In the genomic region with DNA sequence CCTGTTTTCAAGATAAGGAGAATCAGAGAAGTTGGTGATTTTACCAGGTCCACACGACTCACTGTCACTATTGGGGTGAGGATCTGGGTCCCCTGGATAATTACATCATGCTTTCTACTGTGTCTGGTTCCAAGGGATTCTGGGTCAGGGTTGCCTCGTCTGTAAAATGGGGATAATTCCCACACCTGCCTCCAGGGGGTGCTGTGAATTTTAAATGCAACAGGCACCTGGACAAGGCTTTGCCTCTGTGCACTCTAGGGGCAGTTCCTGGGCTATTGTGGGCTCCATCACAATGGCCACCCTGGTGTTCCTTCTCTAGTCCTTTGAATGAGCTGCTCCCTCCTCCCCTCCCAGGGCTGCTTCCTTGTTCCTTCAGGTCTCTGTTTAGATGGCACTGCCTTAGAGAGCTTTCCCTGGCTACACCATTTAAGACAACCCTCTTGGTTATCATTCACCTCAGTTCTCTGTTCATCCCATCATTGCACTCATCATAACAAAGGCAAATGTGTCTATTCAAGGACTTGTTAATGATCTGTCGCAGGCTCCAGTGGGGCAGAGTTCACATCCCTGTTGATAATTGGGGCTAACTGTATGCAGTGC, we compare ENCODE assay signal across 8 cellular contexts.
A peak's percentile ranks its signal among the peaks of the same experiment; 100 is the strongest.
DNase-seq lines count a peak whose midpoint lies in the region; ATAC-seq and TF ChIP-seq lines count a peak whose summit lies in the region.

No MANE protein-coding gene starts in this region.

- no peak overlapping the region for H3K4me2 ChIP-seq in mesenchymal stem cell (ENCODE audit: low read length, poor library complexity, severe bottlenecking)

- H3K27me3 ChIP-seq in mesenchymal stem cell (ENCODE audit: control insufficient read depth in 1 of 2, insufficient read depth in 1 of 2, low read length in 2 of 2) (peaks cover 0 to 58% of the 10 kb centered on the region in 2 experiments), suprapubic skin (no peaks in the 10 kb centered on the region)

- H3K27me3 Mint-ChIP-seq in HFFc6 (ENCODE audit: insufficient read depth) (peaks cover 24% of the 10 kb centered on the region), chondrocyte (ENCODE audit: low read depth) (no peaks in the 10 kb centered on the region)
- no peaks in the 10 kb centered on the region for H3K27me3 Mint-ChIP-seq in T-helper 2 cell treated with Interferon-gamma antibody and Interleukin-4, amounts not matched to agents 5 μg/mL and 100 μg/mL, for 36 hours (ENCODE audit: low read depth)

- H3K23ac ChIP-seq in mesenchymal stem cell (ENCODE audit: low read length in 2 of 2) = no peak overlapping the region

- H2AK5ac ChIP-seq in mesenchymal stem cell (ENCODE audit: low read length, severe bottlenecking) = no peak overlapping the region

- H3K4me1 Mint-ChIP-seq in HFFc6 (ENCODE audit: low read depth) = no peaks in the 10 kb centered on the region
- H3K4me1 Mint-ChIP-seq in T-helper 2 cell treated with Interferon-gamma antibody and Interleukin-4, amounts not matched to agents 5 μg/mL and 100 μg/mL, for 36 hours (ENCODE audit: low read depth) = no peaks in the 10 kb centered on the region
- H3K4me1 Mint-ChIP-seq in chondrocyte (ENCODE audit: low read depth) = peaks cover 17% of the 10 kb centered on the region

- in situ Hi-C loops in Caki2 (cut with HindIII; ENCODE audit: low pct_unique_long_range_greater_than_20kb, low sequenced_read_pairs) = no loop called here

- H4K91ac ChIP-seq in mesenchymal stem cell (ENCODE audit: low read length) = no peak overlapping the region

- no peaks in the 10 kb centered on the region for H3K36me3 ChIP-seq in mesenchymal stem cell (ENCODE audit: control insufficient read depth in 1 of 2, insufficient read depth in 2 of 2, low read depth in 1 of 2, low read length in 2 of 2)
- H3K36me3 ChIP-seq in suprapubic skin = no peaks in the 10 kb centered on the region

- H3K4me3 ChIP-seq in mesenchymal stem cell (ENCODE audit: insufficient read depth in 1 of 2, low read depth in 1 of 2, low read length in 2 of 2) (no peak overlapping the region), suprapubic skin (no peak overlapping the region)

- no peak overlapping the region for H3K9ac ChIP-seq in mesenchymal stem cell (ENCODE audit: low read length)

- H3K79me1 ChIP-seq in mesenchymal stem cell (replicated peaks; ENCODE audit: low read length, poor library complexity, severe bottlenecking) = no peaks in the 10 kb centered on the region

- no peak overlapping the region for H3K18ac ChIP-seq in mesenchymal stem cell (ENCODE audit: low read depth in 1 of 2, low read length in 2 of 2)

- no peaks in the 10 kb centered on the region for H3K9me3 ChIP-seq in mesenchymal stem cell (ENCODE audit: control insufficient read depth, low read length)
- H3K9me3 ChIP-seq in suprapubic skin = no peaks in the 10 kb centered on the region

- no peak overlapping the region for H2BK15ac ChIP-seq in mesenchymal stem cell (ENCODE audit: low read depth, poor library complexity, severe bottlenecking)

- H3K9me3 Mint-ChIP-seq in HFFc6 (no peaks in the 10 kb centered on the region), chondrocyte (ENCODE audit: low read depth) (no peaks in the 10 kb centered on the region)
- H3K9me3 Mint-ChIP-seq in T-helper 2 cell treated with Interferon-gamma antibody and Interleukin-4, amounts not matched to agents 5 μg/mL and 100 μg/mL, for 36 hours = no peaks in the 10 kb centered on the region

- H2BK120ac ChIP-seq in mesenchymal stem cell (ENCODE audit: low read depth, low read length) = no peak overlapping the region

- H3K36me3 Mint-ChIP-seq in HFFc6 (ENCODE audit: low read depth) = no peaks in the 10 kb centered on the region
- H3K36me3 Mint-ChIP-seq in T-helper 2 cell treated with Interferon-gamma antibody and Interleukin-4, amounts not matched to agents 5 μg/mL and 100 μg/mL, for 36 hours (ENCODE audit: low read depth) = no peaks in the 10 kb centered on the region
- no peaks in the 10 kb centered on the region for H3K36me3 Mint-ChIP-seq in chondrocyte (ENCODE audit: low read depth)

- H3K4me1 ChIP-seq in mesenchymal stem cell (ENCODE audit: control insufficient read depth, insufficient read depth, low read depth, low read length) (peaks cover 5% of the 10 kb centered on the region), suprapubic skin (no peaks in the 10 kb centered on the region)

- no peak overlapping the region for H3K14ac ChIP-seq in mesenchymal stem cell (ENCODE audit: low read length in 2 of 2)

- no peak for TF ChIP-seq EP300 in suprapubic skin (IDR thresholded peaks at IDR 0.05)

- WGBS in mesenchymal stem cell = 35% methylated on average over 3 of the region's 3 CpGs
- 38% methylated on average over 3 of the region's 3 CpGs for WGBS in suprapubic skin

- no peak for TF ChIP-seq POLR2A in suprapubic skin (IDR thresholded peaks at IDR 0.05)

- H4K8ac ChIP-seq in mesenchymal stem cell (ENCODE audit: low read length) = no peak overlapping the region

- no peak overlapping the region for H2BK5ac ChIP-seq in mesenchymal stem cell (ENCODE audit: low read depth, low read length, poor library complexity, severe bottlenecking)

- DNase-seq in Caki2 (ENCODE audit: low read depth) = peak; percentile 28
- peak; percentile 43 for DNase-seq in HFFc6
- peak; percentile 23 for DNase-seq in T-helper 2 cell treated with Interferon-gamma antibody and Interleukin-4, amounts not matched to agents 5 μg/mL and 100 μg/mL, for 36 hours (ENCODE audit: low spot score)
- no peak for DNase-seq in chondrocyte (ENCODE audit: low spot score)
- DNase-seq in mesenchymal stem cell = peak; percentile 34
- DNase-seq in suprapubic skin (ENCODE audit: low spot score in 2 of 2) = no peak

- H3K4me3 Mint-ChIP-seq in HFFc6 = no peak overlapping the region
- no peak overlapping the region for H3K4me3 Mint-ChIP-seq in T-helper 2 cell treated with Interferon-gamma antibody and Interleukin-4, amounts not matched to agents 5 μg/mL and 100 μg/mL, for 36 hours
- no peak overlapping the region for H3K4me3 Mint-ChIP-seq in chondrocyte (ENCODE audit: unreplicated experiment)

- ATAC-seq in GM19455 (IDR thresholded peaks at IDR 0.05; ENCODE audit: unreplicated experiment) (no peak), HG03095 (IDR thresholded peaks at IDR 0.05; ENCODE audit: unreplicated experiment) (no peak)

- H3K27ac Mint-ChIP-seq in HFFc6 (no peak overlapping the region), chondrocyte (ENCODE audit: unreplicated experiment) (no peak overlapping the region)
- no peak overlapping the region for H3K27ac Mint-ChIP-seq in T-helper 2 cell treated with Interferon-gamma antibody and Interleukin-4, amounts not matched to agents 5 μg/mL and 100 μg/mL, for 36 hours

- no peak overlapping the region for H2BK12ac ChIP-seq in mesenchymal stem cell (ENCODE audit: low read length in 2 of 2)

- no peak overlapping the region for H3K27ac ChIP-seq in mesenchymal stem cell (ENCODE audit: low read length, poor library complexity, severe bottlenecking)
- no peak overlapping the region for H3K27ac ChIP-seq in suprapubic skin

- no peak overlapping the region for H2AFZ ChIP-seq in mesenchymal stem cell (ENCODE audit: low read depth, low read length)

- peak; percentile 89 for TF ChIP-seq CTCF in HFFc6 (IDR thresholded peaks at IDR 0.05)
- TF ChIP-seq CTCF in chondrocyte (IDR thresholded peaks at IDR 0.05) = peak; percentile 82
- TF ChIP-seq CTCF in suprapubic skin (IDR thresholded peaks at IDR 0.05) = peak; percentile 13 to 40

- H3K4ac ChIP-seq in mesenchymal stem cell (ENCODE audit: low read depth in 1 of 2, low read length in 2 of 2) = no peak overlapping the region

Comparison
In these comparisons a context has a peak if more than half of its experiments do, and no peak if none do; other contexts are left out.
1. DNase-seq: peak in Caki2 (single experiment), HFFc6 (single experiment), T-helper 2 cell treated with Interferon-gamma antibody and Interleukin-4, amounts not matched to agents 5 μg/mL and 100 μg/mL, for 36 hours (single experiment) and mesenchymal stem cell (single experiment); none in chondrocyte (single experiment) and suprapubic skin (0 of 2).
2. CTCF ChIP-seq: peak in every context shown above with its lines; median percentile 89 in HFFc6; 82 in chondrocyte; 26 in suprapubic skin.